In the genomic region with DNA sequence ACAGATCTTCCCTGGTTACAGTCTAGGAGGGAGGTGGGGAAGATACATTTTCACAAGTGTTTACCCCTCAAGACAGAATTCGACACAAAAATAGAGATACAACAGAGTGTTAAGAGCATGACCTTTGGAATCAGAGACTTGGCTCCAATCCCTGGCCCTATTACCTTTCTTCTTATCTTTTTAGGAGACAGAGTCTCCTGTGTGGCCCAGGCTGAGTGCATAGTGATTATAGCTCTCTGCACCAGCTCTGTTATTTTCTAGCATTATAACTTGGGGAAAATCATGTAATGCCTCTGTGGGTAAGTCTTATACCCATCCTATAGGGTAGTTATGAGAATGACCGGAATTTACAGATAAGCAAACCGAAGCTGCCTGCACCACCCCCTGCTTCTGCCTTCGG, we compare ENCODE assay signal across 23 cellular contexts.
"Had no signal": no experiment of that assay in that cellular context is flagged by ENCODE, and none has a peak within 500 bp of the region (broad histone marks: within the 10 kb centered on the region; RNA-seq: fewer than 3 reads in every experiment).

No MANE protein-coding gene starts in this region.

- H3K27me3 ChIP-seq: esophagus squamous epithelium, gastrocnemius medialis, thyroid gland had no signal

- ATAC-seq: activated CD8-positive, alpha-beta T cell treated with anti-CD3 and anti-CD28 coated beads, Interleukin-2, amount 10 ng/mL, durations not matched to agents 7 days and 5 days; gastrocnemius medialis; left cardiac atrium; lower lobe of right lung; naive thymus-derived CD8-positive, alpha-beta T cell; T-cell had no signal

- H3K4me1 ChIP-seq: esophagus squamous epithelium, lower lobe of right lung, thyroid gland had no signal

- H3K27ac Mint-ChIP-seq: activated CD4-positive, alpha-beta T cell treated with anti-CD3 and anti-CD28 coated beads, Interleukin-2, amount 10 ng/mL, durations not matched to agents 7 days and 5 days; activated CD8-positive, alpha-beta T cell treated with anti-CD3 and anti-CD28 coated beads, Interleukin-2, amount 10 ng/mL, durations not matched to agents 7 days and 5 days; activated naive CD4-positive, alpha-beta T cell treated with anti-CD3 and anti-CD28 coated beads for 36 hours; brain; progenitor cell of endocrine pancreas; stimulated activated naive CD8-positive, alpha-beta T cell treated with anti-CD3 and anti-CD28 coated beads, Interleukin-15, Interleukin-2, amounts not matched to agents 100 ng/mL and 50 ng/mL, for 24 hours; T-cell had no signal

- H3K4me3 ChIP-seq: esophagus squamous epithelium, gastrocnemius medialis, lower lobe of right lung, thyroid gland had no signal

- H3K4me3 Mint-ChIP-seq: activated CD4-positive, alpha-beta T cell treated with anti-CD3 and anti-CD28 coated beads, Interleukin-2, amount 10 ng/mL, durations not matched to agents 7 days and 5 days; activated CD8-positive, alpha-beta T cell treated with anti-CD3 and anti-CD28 coated beads, Interleukin-2, amount 10 ng/mL, durations not matched to agents 7 days and 5 days; activated naive CD4-positive, alpha-beta T cell treated with anti-CD3 and anti-CD28 coated beads for 36 hours; brain; stimulated activated naive CD8-positive, alpha-beta T cell treated with anti-CD3 and anti-CD28 coated beads, Interleukin-15, Interleukin-2, amounts not matched to agents 100 ng/mL and 50 ng/mL, for 24 hours; T-cell had no signal

- H3K36me3 ChIP-seq: gastrocnemius medialis had no signal

- H3K9me3 Mint-ChIP-seq: activated CD4-positive, alpha-beta T cell treated with anti-CD3 and anti-CD28 coated beads, Interleukin-2, amount 10 ng/mL, durations not matched to agents 7 days and 5 days; activated naive CD4-positive, alpha-beta T cell treated with anti-CD3 and anti-CD28 coated beads for 36 hours; brain; naive thymus-derived CD8-positive, alpha-beta T cell; stimulated activated naive CD8-positive, alpha-beta T cell treated with anti-CD3 and anti-CD28 coated beads, Interleukin-15, Interleukin-2, amounts not matched to agents 100 ng/mL and 50 ng/mL, for 24 hours; T-cell had no signal

- H3K4me1 Mint-ChIP-seq: brain had no signal

- H3K27ac ChIP-seq: esophagus squamous epithelium, gastrocnemius medialis, lower lobe of right lung, thyroid gland, WERI-Rb-1 had no signal

- H3K27me3 Mint-ChIP-seq: activated CD4-positive, alpha-beta T cell treated with anti-CD3 and anti-CD28 coated beads, Interleukin-2, amount 10 ng/mL, durations not matched to agents 7 days and 5 days; brain; naive thymus-derived CD8-positive, alpha-beta T cell; progenitor cell of endocrine pancreas; stimulated activated naive CD8-positive, alpha-beta T cell treated with anti-CD3 and anti-CD28 coated beads, Interleukin-15, Interleukin-2, amounts not matched to agents 100 ng/mL and 50 ng/mL, for 24 hours; T-cell had no signal

- H3K9me3 ChIP-seq: esophagus squamous epithelium, gastrocnemius medialis, lower lobe of right lung, thyroid gland had no signal

- DNase-seq: activated CD4-positive, alpha-beta T cell treated with anti-CD3 and anti-CD28 coated beads, Interleukin-2, amount 10 ng/mL, durations not matched to agents 7 days and 5 days; activated CD4-positive, CD25-positive, alpha-beta regulatory T cell treated with anti-CD3 and anti-CD28 coated beads, Interleukin-2, amount 50 U/mL, for 72 hours; activated CD8-positive, alpha-beta T cell treated with anti-CD3 and anti-CD28 coated beads, Interleukin-2, amount 10 ng/mL, durations not matched to agents 7 days and 5 days; activated naive CD4-positive, alpha-beta T cell treated with anti-CD3 and anti-CD28 coated beads for 36 hours; activated T-cell treated with anti-CD3 and anti-CD28 coated beads, Interleukin-2, amount 50 U/mL, for 48 hours; anterior cingulate cortex; caudate nucleus; esophagus squamous epithelium; gastrocnemius medialis; islet precursor cell; left cardiac atrium; lower lobe of right lung; naive thymus-derived CD8-positive, alpha-beta T cell; retina; stimulated activated CD4-positive, alpha-beta T cell treated with anti-CD3 and anti-CD28 coated beads, Interleukin-12 subunit alpha, Interleukin-12 subunit beta, amount 100 ng/mL, for 4 hours; stimulated activated CD4-positive, alpha-beta T cell treated with anti-CD3 and anti-CD28 coated beads, Interleukin-4, amount 100 ng/mL, for 4 hours; substantia nigra; T-cell; thyroid gland; WERI-Rb-1 had no signal
